In genomic region chr2:97677480-97677879, GRCh38 we compare ENCODE assay signal across 18 cellular contexts. TPM values are rescaled to one million over a fixed set of nuclear protein-coding genes. Genes with fewer than 3 reads are reported as not detected.
A peak's percentile ranks its signal among the peaks of the same experiment; 100 is the strongest.
DNase-seq lines count a peak whose midpoint lies in the region; ATAC-seq and TF ChIP-seq lines count a peak whose summit lies in the region.
"Had no signal": no experiment of that assay in that cellular context is flagged by ENCODE, and none has a peak within 500 bp of the region (broad histone marks: within the 10 kb centered on the region; RNA-seq: fewer than 3 reads in every experiment).

No MANE protein-coding gene starts in this region.

- no peaks in the 10 kb centered on the region for H3F3A ChIP-seq in smooth muscle cell (ENCODE audit: low read depth)

- no peaks in the 10 kb centered on the region for H4K20me1 ChIP-seq in smooth muscle cell (ENCODE audit: low read depth)

- H3K79me2 ChIP-seq in smooth muscle cell (ENCODE audit: low read depth): no peaks in the 10 kb centered on the region

- H3K4me2 ChIP-seq in smooth muscle cell: no peak overlapping the region

- no peak overlapping the region for H3K4me3 Mint-ChIP-seq in endothelial cell (ENCODE audit: unreplicated experiment)
- H3K4me3 Mint-ChIP-seq: CD8-positive, alpha-beta T cell had no signal

- H3K4me1 Mint-ChIP-seq in endothelial cell (ENCODE audit: unreplicated experiment): peaks cover 13% of the 10 kb centered on the region

- no peaks in the 10 kb centered on the region for H3K9me3 Mint-ChIP-seq in endothelial cell (ENCODE audit: unreplicated experiment)
- H3K9me3 Mint-ChIP-seq: CD8-positive, alpha-beta T cell had no signal

- peak overlapping the region; percentile 36 for H3K27ac Mint-ChIP-seq in endothelial cell (ENCODE audit: unreplicated experiment)
- H3K27ac Mint-ChIP-seq: CD8-positive, alpha-beta T cell had no signal

- no peak overlapping the region for H3K4me3 ChIP-seq in smooth muscle cell
- H3K4me3 ChIP-seq: GM23248 had no signal

- TF ChIP-seq CTCF in endothelial cell (IDR thresholded peaks at IDR 0.05; ENCODE audit: unreplicated experiment): no peak
- TF ChIP-seq CTCF in smooth muscle cell (IDR thresholded peaks at IDR 0.05; ENCODE audit: borderline replicate concordance, insufficient read depth, poor library complexity, severe bottlenecking): no peak

- no peak for DNase-seq in endothelial cell (ENCODE audit: low spot score)
- peak; percentile 53 to 61 for DNase-seq in lung microvascular endothelial cell (ENCODE audit: low read depth in 2 of 2)
- no peak for DNase-seq in smooth muscle cell (lab: John Stamatoyannopoulos, UW; ENCODE audit: unreplicated experiment)
- DNase-seq in GF-D8 (lab: John Stamatoyannopoulos, UW): no peak
- no peak for DNase-seq in DMS153 (lab: John Stamatoyannopoulos, UW)
- no peak for DNase-seq in sciatic nerve (ENCODE audit: low spot score)
- DNase-seq: C1 segment of cervical spinal cord; Caco-2; CD8-positive, alpha-beta T cell; DMS79; EL; GDM1; GM23248; H7; HCEC 1CT had no signal

- peaks cover 4% of the 10 kb centered on the region for H3K36me3 Mint-ChIP-seq in endothelial cell (ENCODE audit: low read depth, unreplicated experiment)
- H3K36me3 Mint-ChIP-seq: CD8-positive, alpha-beta T cell had no signal

- no peak overlapping the region for H3K9ac ChIP-seq in smooth muscle cell (ENCODE audit: low read depth)
- H3K9ac ChIP-seq: GM23248 had no signal

- no peaks in the 10 kb centered on the region for H3K27me3 ChIP-seq in smooth muscle cell (ENCODE audit: low read depth)

- H3K4me1 ChIP-seq in smooth muscle cell (ENCODE audit: low read depth): no peaks in the 10 kb centered on the region

- no peaks in the 10 kb centered on the region for H3K27me3 Mint-ChIP-seq in endothelial cell (ENCODE audit: unreplicated experiment)

- H3K27ac ChIP-seq in smooth muscle cell (ENCODE audit: low read depth): peak overlapping the region; percentile 69
- H3K27ac ChIP-seq: GM23248 had no signal

- no peak overlapping the region for H2AFZ ChIP-seq in smooth muscle cell (ENCODE audit: low read depth)
- H2AFZ ChIP-seq: GM23248 had no signal

- ATAC-seq in sciatic nerve: no peak
- ATAC-seq: CD8-positive, alpha-beta T cell had no signal

- WGBS in smooth muscle cell (ENCODE audit: low lambda C conversion rate): 91% methylated on average over 2 of the region's 2 CpGs

- no peaks in the 10 kb centered on the region for H3K36me3 ChIP-seq in smooth muscle cell (ENCODE audit: low read depth)

- intact Hi-C loops in sciatic nerve (cut with DNase I): no loop called here

- no peaks in the 10 kb centered on the region for H3K9me3 ChIP-seq in smooth muscle cell (replicated peaks; ENCODE audit: low read depth)
- H3K9me3 ChIP-seq: Caco-2 had no signal

RNA-seq across cellular contexts. Expression of gene C2orf92, which starts 8.0 kb away (rescaled TPM):
- 15.1 TPM for total RNA-seq in endothelial cell (ENCODE audit: unreplicated experiment)
- total RNA-seq in lung microvascular endothelial cell: 0.79 and 1.1 TPM in 2 replicates
- total RNA-seq in smooth muscle cell: 7.2 and 7.5 TPM in 2 replicates
- polyA plus RNA-seq in smooth muscle cell: 1.0 and 3.3 TPM in 2 replicates
- total RNA-seq in sciatic nerve: 17.7 TPM

RNA-seq across cellular contexts. Expression of gene ACTR1B, which starts 13.6 kb away (rescaled TPM):
- total RNA-seq in endothelial cell (ENCODE audit: unreplicated experiment) (52.1 TPM), lung microvascular endothelial cell (50.1 and 63.9 TPM in 2 replicates), smooth muscle cell (43.7 and 47.2 TPM in 2 replicates), sciatic nerve (62.9 TPM)
- polyA plus RNA-seq in smooth muscle cell: 20.8 and 21.7 TPM in 2 replicates

RNA-seq across cellular contexts. Expression of gene COX5B, which starts 31.6 kb away (rescaled TPM):
- total RNA-seq in endothelial cell (ENCODE audit: unreplicated experiment) (191 TPM), lung microvascular endothelial cell (459 and 472 TPM in 2 replicates), smooth muscle cell (332 and 402 TPM in 2 replicates), sciatic nerve (140 TPM)
- 404 and 454 TPM in 2 replicates for polyA plus RNA-seq in smooth muscle cell

RNA-seq across cellular contexts. Expression of gene ZAP70, which starts 35.9 kb away (rescaled TPM):
- 93.4 TPM for total RNA-seq in endothelial cell (ENCODE audit: unreplicated experiment)
- under 0.01 TPM in 1 of 2 replicates, not detected in the other for total RNA-seq in lung microvascular endothelial cell
- 0.40 TPM in 1 of 2 replicates, not detected in the other for total RNA-seq in smooth muscle cell
- polyA plus RNA-seq in smooth muscle cell: 0.24 and 0.31 TPM in 2 replicates
- total RNA-seq in sciatic nerve: 4.5 TPM
- total RNA-seq: A172, A673, GM23248, H1 had no signal
- polyA plus RNA-seq: GM23248 had no signal

Comparison
In these comparisons a context has a peak if more than half of its experiments do, and no peak if none do; other contexts are left out.
1. DNase-seq: peak in lung microvascular endothelial cell (2 of 2); none in endothelial cell (single experiment), smooth muscle cell (single experiment), GF-D8 (single experiment), DMS153 (single experiment) and sciatic nerve (single experiment).